8 cellular contexts compared by ENCODE assay signal in genomic region chr6:5079692-5080091, GRCh38.
"Had no signal": no experiment of that assay in that cellular context is flagged by ENCODE, and none has a peak within 500 bp of the region (broad histone marks: within the 10 kb centered on the region; RNA-seq: fewer than 3 reads in every experiment).

No MANE protein-coding gene starts in this region.

- H3K4me3 ChIP-seq: GM12878 had no signal

- FAIRE-seq: G401.6, GM12878, GM12891, GM12892, GM18507, GM19239 had no signal

- DNase-seq: GDM1, GF-D8 had no signal

- ATAC-seq: GM12878 had no signal
